ENCODE assay signal across 2 cellular contexts in genomic region chr17:39599665-39600468, GRCh38.
A peak's percentile ranks its signal among the peaks of the same experiment; 100 is the strongest.
TF ChIP-seq lines count a peak whose summit lies in the region.

No MANE protein-coding gene starts in this region.

TF ChIP-seq in A549, 52 proteins besides CTCF, POLR2A, EP300 and RAD21:
- TF ChIP-seq RNF2 (IDR thresholded peaks at IDR 0.05; ENCODE audit: borderline replicate concordance, low read depth) (0 out of 2 replicates have a peak, but pooled peaks have one; percentile 21), GATA3 (IDR thresholded peaks at IDR 0.05; ENCODE audit: borderline replicate concordance) (no peak)
TF ChIP-seq in A549: peak in this region for 1.

TF ChIP-seq in WTC11, 78 proteins besides CTCF, POLR2A, EP300 and RAD21:
- TF ChIP-seq ZNF263 (CRISPR knock-in tag; IDR thresholded peaks at IDR 0.05; ENCODE audit: low read depth): 0 out of 2 replicates have a peak, but pooled peaks have one; percentile 14
- no peak for TF ChIP-seq ZNF396 (CRISPR knock-in tag; IDR thresholded peaks at IDR 0.05; ENCODE audit: borderline replicate concordance)
- peak; percentile 80 for TF ChIP-seq PRDM15 (CRISPR knock-in tag; IDR thresholded peaks at IDR 0.05)
